9 cellular contexts compared by ENCODE assay signal in genomic region chr7:134755422-134756022, GRCh38. TPM values are rescaled to one million over a fixed set of nuclear protein-coding genes. Genes with fewer than 3 reads are reported as not detected.
DNase-seq lines count a peak whose midpoint lies in the region; ATAC-seq and TF ChIP-seq lines count a peak whose summit lies in the region.
"Had no signal": no experiment of that assay in that cellular context is flagged by ENCODE, and none has a peak within 500 bp of the region (broad histone marks: within the 10 kb centered on the region; RNA-seq: fewer than 3 reads in every experiment).

No MANE protein-coding gene starts in this region.

- in situ Hi-C loops in G401 (cut with HindIII; ENCODE audit: low sequenced_read_pairs): no loop called here

- H3K4me1 ChIP-seq in left lung (no peaks in the 10 kb centered on the region), vagina (no peaks in the 10 kb centered on the region)

- ATAC-seq in left lung (peak; percentile 47), GM18520 (IDR thresholded peaks at IDR 0.05; ENCODE audit: unreplicated experiment) (no peak)

- H3K9me3 ChIP-seq in left lung (no peaks in the 10 kb centered on the region), vagina (no peaks in the 10 kb centered on the region)

- DNase-seq in HCEC 1CT (peak; percentile 35), left lung (no peak), vagina (ENCODE audit: extremely low spot score in 2 of 2) (no peak), SW 1271 (lab: John Stamatoyannopoulos, UW) (no peak), G401 (ENCODE audit: low spot score) (no peak)
- DNase-seq in activated effector memory CD4-positive, alpha-beta T cell treated with anti-CD3 and anti-CD28 coated beads, Interleukin-2, amount 50 U/mL, for 16 hours: peak; percentile 71
- DNase-seq: activated naive CD8-positive, alpha-beta T cell treated with anti-CD3 and anti-CD28 coated beads, Interleukin-2, amount 10 ng/mL, durations not matched to agents 7 days and 5 days had no signal

- H3K4me3 ChIP-seq in left lung (no peak overlapping the region), vagina (no peak overlapping the region)

- H3K27ac ChIP-seq in 22Rv1 (no peak overlapping the region), left lung (no peak overlapping the region), vagina (no peak overlapping the region)

- TF ChIP-seq POLR2A in vagina (IDR thresholded peaks at IDR 0.05): no peak

- TF ChIP-seq CTCF in 22Rv1 (IDR thresholded peaks at IDR 0.05) (peak; percentile 76), left lung (IDR thresholded peaks at IDR 0.05) (peak in 1 of 2 donors; percentile 56), vagina (IDR thresholded peaks at IDR 0.05) (peak in 2 of 3 experiments; percentile 30 to 37)

- intact Hi-C loops in left lung (cut with DNase I): loop anchor here in 1 of 2 donors (5.0 kb wide), 1 partner anchor 63 kb away; no protein-coding TSS in a partner anchor
- intact Hi-C loops in vagina (cut with DNase I): no loop called here

- H3K27me3 ChIP-seq in left lung (no peaks in the 10 kb centered on the region), vagina (no peaks in the 10 kb centered on the region)

- H3K36me3 ChIP-seq in left lung (no peaks in the 10 kb centered on the region), vagina (no peaks in the 10 kb centered on the region)

RNA-seq across cellular contexts. Expression of gene CALD1, which starts 23.9 kb away (rescaled TPM):
- total RNA-seq in left lung (100 to 1,000 TPM; 137 to 208 TPM), vagina (343 TPM)
- 0.55 and 1.9 TPM in 2 replicates for total RNA-seq in G401 (2014; rRNA removed; shearing (Covaris generic))
- total RNA-seq: activated naive CD8-positive, alpha-beta T cell treated with anti-CD3 and anti-CD28 coated beads, Interleukin-2, amount 10 ng/mL, durations not matched to agents 7 days and 5 days had no signal

Comparison
In these comparisons a context has a peak if more than half of its experiments do, and no peak if none do; other contexts are left out.
1. DNase-seq: peak in HCEC 1CT (single experiment) and activated effector memory CD4-positive, alpha-beta T cell treated with anti-CD3 and anti-CD28 coated beads, Interleukin-2, amount 50 U/mL, for 16 hours (single experiment); none in left lung (0 of 2), vagina (0 of 2), SW 1271 (0 of 2) and G401 (single experiment).
2. RNA of gene CALD1, which starts 23.9 kb away (total RNA-seq): 343 TPM in vagina (single experiment) and 137 to 208 TPM in left lung; 0.55 to 1.9 TPM in G401; every median in the first group is over 10 times any median in the second.